36 cellular contexts compared by ENCODE assay signal in genomic region chr17:41311111-41311510, GRCh38. TPM values are rescaled to one million over a fixed set of nuclear protein-coding genes. Genes with fewer than 3 reads are reported as not detected.
"Had no signal": no experiment of that assay in that cellular context is flagged by ENCODE, and none has a peak within 500 bp of the region (broad histone marks: within the 10 kb centered on the region; RNA-seq: fewer than 3 reads in every experiment).

No MANE protein-coding gene starts in this region.

- H3K27ac ChIP-seq: brain microvascular endothelial cell, Peyer's patch, SJSA1, VCaP had no signal

- DNase-seq: activated B cell treated with CpG ODN at 0.5 μM for 24 hours; activated CD4-positive, alpha-beta T cell treated with anti-CD3 and anti-CD28 coated beads for 48 hours; activated CD4-positive, CD25-positive, alpha-beta regulatory T cell treated with anti-CD3 and anti-CD28 coated beads, Interleukin-2, amount 50 U/mL, for 72 hours; activated CD8-positive, alpha-beta T cell treated with anti-CD3 and anti-CD28 coated beads for 36 hours; activated effector memory CD4-positive, alpha-beta T cell treated with anti-CD3 and anti-CD28 coated beads, Interleukin-2, amount 50 U/mL, for 16 hours; activated naive CD4-positive, alpha-beta T cell; activated T-cell treated with anti-CD3 and anti-CD28 coated beads, Interleukin-2, amount 50 U/mL, for 1 hour; activated T-cell treated with anti-CD3 and anti-CD28 coated beads, Interleukin-2, amount 50 U/mL, for 72 hours; amniotic stem cell; aorta; brain microvascular endothelial cell; central memory CD4-positive, alpha-beta T cell; Kasumi-1; MG63; NCI-H1048; NCI-H1105 treated with DMSO at 0.1 percent for 48 hours; NCI-H1436; NCI-H1694; NCI-H2029; NCI-H345; NCI-H524 treated with DMSO at 0.1 percent for 48 hours; NK-92 treated with Interleukin-12 subunit alpha and Interleukin-12 subunit beta, amount 100 ng/mL, for 24 hours; PC-3; Peyer's patch; RPMI8226; SHP77 treated with DMSO at 0.1 percent for 48 hours; SK-N-SH; T-helper 2 cell; T-helper 9 cell had no signal

- H3K9ac ChIP-seq: SK-N-SH had no signal

- H3K27me3 Mint-ChIP-seq: activated CD8-positive, alpha-beta T cell treated with anti-CD3 and anti-CD28 coated beads for 36 hours; activated T-helper 17 cell treated with anti-CD3 and anti-CD28 coated beads, Interleukin-2, amount 50 U/mL, for 72 hours had no signal

- H3K36me3 ChIP-seq: brain microvascular endothelial cell, MG63, Peyer's patch, SJSA1 had no signal

- H3K4me3 ChIP-seq: MG63, Peyer's patch, SJSA1 had no signal

- H3K4me2 ChIP-seq: SK-N-SH had no signal

- H3K27ac Mint-ChIP-seq: activated B cell treated with CpG ODN at 0.5 μM for 24 hours; activated naive CD4-positive, alpha-beta T cell treated with anti-CD3 and anti-CD28 coated beads, Interleukin-2, amount 50 U/mL, for 72 hours; activated T-cell treated with anti-CD3 and anti-CD28 coated beads, Interleukin-2, amount 50 U/mL, for 72 hours had no signal

- H3K36me3 Mint-ChIP-seq: activated naive CD4-positive, alpha-beta T cell treated with anti-CD3 and anti-CD28 coated beads, Interleukin-2, amount 50 U/mL, for 72 hours had no signal

- H3K4me3 Mint-ChIP-seq: activated B cell treated with CpG ODN at 0.5 μM for 24 hours; activated CD8-positive, alpha-beta T cell treated with anti-CD3 and anti-CD28 coated beads for 36 hours; activated T-cell treated with anti-CD3 and anti-CD28 coated beads, Interleukin-2, amount 50 U/mL, for 72 hours; activated T-helper 17 cell treated with anti-CD3 and anti-CD28 coated beads, Interleukin-2, amount 50 U/mL, for 72 hours had no signal

- H3K27me3 ChIP-seq: brain microvascular endothelial cell, MG63, Peyer's patch, SJSA1 had no signal

- ATAC-seq: activated CD8-positive, alpha-beta T cell treated with anti-CD3 and anti-CD28 coated beads for 36 hours; activated naive CD4-positive, alpha-beta T cell treated with anti-CD3 and anti-CD28 coated beads, Interleukin-2, amount 50 U/mL, for 72 hours; activated T-cell treated with anti-CD3 and anti-CD28 coated beads, Interleukin-2, amount 50 U/mL, for 72 hours; activated T-helper 17 cell treated with anti-CD3 and anti-CD28 coated beads, Interleukin-2, amount 50 U/mL, for 72 hours; PC-3 had no signal

- H3K9me3 Mint-ChIP-seq: activated B cell treated with CpG ODN at 0.5 μM for 24 hours; activated CD8-positive, alpha-beta T cell treated with anti-CD3 and anti-CD28 coated beads for 36 hours; activated naive CD4-positive, alpha-beta T cell treated with anti-CD3 and anti-CD28 coated beads, Interleukin-2, amount 50 U/mL, for 72 hours; activated T-cell treated with anti-CD3 and anti-CD28 coated beads, Interleukin-2, amount 50 U/mL, for 72 hours; activated T-helper 17 cell treated with anti-CD3 and anti-CD28 coated beads, Interleukin-2, amount 50 U/mL, for 72 hours had no signal

- H3K9me3 ChIP-seq: Peyer's patch, SJSA1, SK-N-SH had no signal

RNA-seq across cellular contexts. Expression of gene KRTAP16-1, which starts 2.0 kb away (rescaled TPM):
- total RNA-seq: activated B cell treated with CpG ODN at 0.5 μM for 24 hours; activated CD8-positive, alpha-beta memory T cell treated with anti-CD3 and anti-CD28 coated beads for 36 hours; activated CD8-positive, alpha-beta T cell treated with anti-CD3 and anti-CD28 coated beads for 36 hours; activated naive CD4-positive, alpha-beta T cell treated with anti-CD3 and anti-CD28 coated beads, Interleukin-2, amount 50 U/mL, for 72 hours; activated T-cell treated with anti-CD3 and anti-CD28 coated beads, Interleukin-2, amount 50 U/mL, for 72 hours; aorta; cerebellum; NCI-H460; PC-3; Peyer's patch; SJSA1 had no signal
- polyA plus RNA-seq: aorta, SK-N-SH had no signal

RNA-seq across cellular contexts. Expression of gene KRTAP17-1, which starts 4.4 kb away (rescaled TPM):
- total RNA-seq: activated B cell treated with CpG ODN at 0.5 μM for 24 hours; activated CD8-positive, alpha-beta memory T cell treated with anti-CD3 and anti-CD28 coated beads for 36 hours; activated CD8-positive, alpha-beta T cell treated with anti-CD3 and anti-CD28 coated beads for 36 hours; activated naive CD4-positive, alpha-beta T cell treated with anti-CD3 and anti-CD28 coated beads, Interleukin-2, amount 50 U/mL, for 72 hours; activated T-cell treated with anti-CD3 and anti-CD28 coated beads, Interleukin-2, amount 50 U/mL, for 72 hours; activated T-helper 17 cell treated with anti-CD3 and anti-CD28 coated beads, Interleukin-2, amount 50 U/mL, for 72 hours; aorta; cerebellum; NCI-H460; PC-3; Peyer's patch; SJSA1 had no signal
- polyA plus RNA-seq: aorta, SK-N-SH had no signal

RNA-seq across cellular contexts. Expression of gene KRTAP29-1, which starts 8.5 kb away (rescaled TPM):
- total RNA-seq: activated B cell treated with CpG ODN at 0.5 μM for 24 hours; activated CD8-positive, alpha-beta memory T cell treated with anti-CD3 and anti-CD28 coated beads for 36 hours; activated CD8-positive, alpha-beta T cell treated with anti-CD3 and anti-CD28 coated beads for 36 hours; activated naive CD4-positive, alpha-beta T cell treated with anti-CD3 and anti-CD28 coated beads, Interleukin-2, amount 50 U/mL, for 72 hours; activated T-cell treated with anti-CD3 and anti-CD28 coated beads, Interleukin-2, amount 50 U/mL, for 72 hours; activated T-helper 17 cell treated with anti-CD3 and anti-CD28 coated beads, Interleukin-2, amount 50 U/mL, for 72 hours; aorta; cerebellum; NCI-H460; PC-3; Peyer's patch; SJSA1 had no signal
- polyA plus RNA-seq: aorta, SK-N-SH had no signal

RNA-seq across cellular contexts. Expression of gene KRTAP9-7, which starts 35.6 kb away (rescaled TPM):
- total RNA-seq: activated B cell treated with CpG ODN at 0.5 μM for 24 hours; activated CD8-positive, alpha-beta memory T cell treated with anti-CD3 and anti-CD28 coated beads for 36 hours; activated CD8-positive, alpha-beta T cell treated with anti-CD3 and anti-CD28 coated beads for 36 hours; activated naive CD4-positive, alpha-beta T cell treated with anti-CD3 and anti-CD28 coated beads, Interleukin-2, amount 50 U/mL, for 72 hours; activated T-cell treated with anti-CD3 and anti-CD28 coated beads, Interleukin-2, amount 50 U/mL, for 72 hours; activated T-helper 17 cell treated with anti-CD3 and anti-CD28 coated beads, Interleukin-2, amount 50 U/mL, for 72 hours; aorta; cerebellum; NCI-H460; PC-3; Peyer's patch; SJSA1 had no signal
- polyA plus RNA-seq: aorta, SK-N-SH had no signal

RNA-seq across cellular contexts. Expression of gene KRT33A, which starts 39.5 kb away (rescaled TPM):
- total RNA-seq: activated B cell treated with CpG ODN at 0.5 μM for 24 hours; activated CD8-positive, alpha-beta memory T cell treated with anti-CD3 and anti-CD28 coated beads for 36 hours; activated CD8-positive, alpha-beta T cell treated with anti-CD3 and anti-CD28 coated beads for 36 hours; activated naive CD4-positive, alpha-beta T cell treated with anti-CD3 and anti-CD28 coated beads, Interleukin-2, amount 50 U/mL, for 72 hours; activated T-cell treated with anti-CD3 and anti-CD28 coated beads, Interleukin-2, amount 50 U/mL, for 72 hours; activated T-helper 17 cell treated with anti-CD3 and anti-CD28 coated beads, Interleukin-2, amount 50 U/mL, for 72 hours; aorta; cerebellum; NCI-H460; PC-3; Peyer's patch; SJSA1 had no signal
- polyA plus RNA-seq: aorta, SK-N-SH had no signal
